In the genomic region with DNA sequence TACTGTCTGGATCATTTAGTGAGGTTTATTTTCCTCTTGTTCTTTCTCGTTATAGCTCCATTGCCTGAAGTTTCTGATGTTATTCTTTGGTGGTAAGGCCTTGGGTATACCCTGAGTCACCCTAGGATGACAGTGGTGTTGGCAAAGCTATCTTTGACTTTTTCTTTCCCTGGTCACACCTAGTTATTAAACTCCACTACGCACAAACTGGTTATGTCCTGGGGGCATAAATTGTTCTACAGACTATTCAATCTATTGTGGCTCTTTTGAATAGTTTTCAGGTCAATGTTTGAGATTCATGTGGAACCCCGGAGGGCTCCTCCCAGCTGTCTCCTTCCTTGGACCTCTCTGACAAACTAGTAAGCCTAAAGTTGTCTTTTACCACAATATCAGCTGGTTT, we compare ENCODE assay signal across 22 cellular contexts.
"Had no signal": no experiment of that assay in that cellular context is flagged by ENCODE, and none has a peak within 500 bp of the region (broad histone marks: within the 10 kb centered on the region; RNA-seq: fewer than 3 reads in every experiment).

No MANE protein-coding gene starts in this region.

- H3K36me3 Mint-ChIP-seq: activated naive CD4-positive, alpha-beta T cell treated with anti-CD3 and anti-CD28 coated beads, Interleukin-2, amount 10 ng/mL, durations not matched to agents 7 days and 5 days had no signal

- ATAC-seq: activated CD4-positive, CD25-positive, alpha-beta regulatory T cell treated with anti-CD3 and anti-CD28 coated beads, Interleukin-2, amount 50 U/mL, for 24 hours; activated T-cell treated with anti-CD3 and anti-CD28 coated beads, Interleukin-2, amount 50 U/mL, for 72 hours; gastrocnemius medialis; natural killer cell treated with Interleukin-12 subunit alpha and Interleukin-12 subunit beta and Interleukin-15 and Interleukin-18, amount 100 ng/mL, for 72 hours had no signal

- H3K4me3 Mint-ChIP-seq: activated CD4-positive, alpha-beta memory T cell treated with anti-CD3 and anti-CD28 coated beads, Interleukin-2, amount 10 ng/mL, durations not matched to agents 7 days and 5 days; activated CD4-positive, alpha-beta T cell treated with anti-CD3 and anti-CD28 coated beads, Interleukin-2, amount 10 ng/mL, durations not matched to agents 24 days and 14 days; activated naive CD4-positive, alpha-beta T cell treated with anti-CD3 and anti-CD28 coated beads, Interleukin-2, amount 10 ng/mL, durations not matched to agents 7 days and 5 days; activated T-cell treated with anti-CD3 and anti-CD28 coated beads, Interleukin-2, amount 50 U/mL, for 72 hours; dendritic cell treated with granulocyte-macrophage colony-stimulating factor and Interleukin-4, amounts not matched to agents 40 ng/mL and 50 ng/mL, for 4 days; natural killer cell treated with Interleukin-12 subunit alpha and Interleukin-12 subunit beta and Interleukin-15 and Interleukin-18, amount 100 ng/mL, for 72 hours had no signal

- H3K9me3 ChIP-seq: esophagus muscularis mucosa, gastrocnemius medialis, thoracic aorta, upper lobe of left lung had no signal

- DNase-seq: activated CD4-positive, alpha-beta memory T cell treated with anti-CD3 and anti-CD28 coated beads, Interleukin-2, amount 10 ng/mL, durations not matched to agents 7 days and 5 days; activated CD4-positive, alpha-beta T cell treated with anti-CD3 and anti-CD28 coated beads, Interleukin-2, amount 10 ng/mL, durations not matched to agents 24 days and 14 days; activated effector memory CD4-positive, alpha-beta T cell treated with Interleukin-2 at 50 U/mL for 16 hours; activated naive CD4-positive, alpha-beta T cell treated with anti-CD3 and anti-CD28 coated beads, Interleukin-2, amount 10 ng/mL, durations not matched to agents 7 days and 5 days; activated T-cell treated with anti-CD3 and anti-CD28 coated beads, Interleukin-2, amount 50 U/mL, for 72 hours; amygdala; caudate nucleus; effector CD4-positive, alpha-beta T cell; gastrocnemius medialis; hippocampal formation; left ventricle myocardium inferior; midbrain; spleen; stimulated activated CD4-positive, alpha-beta T cell treated with anti-CD3 and anti-CD28 coated beads, Interleukin-4, amount 100 ng/mL, for 1 hour; stimulated activated naive CD4-positive, alpha-beta T cell treated with Interleukin-2 at 50 U/mL for 16 hours; upper lobe of left lung had no signal

- H3K9me3 Mint-ChIP-seq: activated CD4-positive, alpha-beta memory T cell treated with anti-CD3 and anti-CD28 coated beads, Interleukin-2, amount 10 ng/mL, durations not matched to agents 7 days and 5 days; activated CD4-positive, alpha-beta T cell treated with anti-CD3 and anti-CD28 coated beads, Interleukin-2, amount 10 ng/mL, durations not matched to agents 24 days and 14 days; activated naive CD4-positive, alpha-beta T cell treated with anti-CD3 and anti-CD28 coated beads, Interleukin-2, amount 10 ng/mL, durations not matched to agents 7 days and 5 days; natural killer cell treated with Interleukin-12 subunit alpha and Interleukin-12 subunit beta and Interleukin-15 and Interleukin-18, amount 100 ng/mL, for 72 hours had no signal

- H3K36me3 ChIP-seq: esophagus muscularis mucosa, gastrocnemius medialis, left ventricle myocardium inferior, spleen, thoracic aorta, upper lobe of left lung had no signal

- H3K27me3 ChIP-seq: esophagus muscularis mucosa, gastrocnemius medialis, upper lobe of left lung had no signal

- H3K4me1 ChIP-seq: esophagus muscularis mucosa, gastrocnemius medialis, left ventricle myocardium inferior, spleen, upper lobe of left lung had no signal

- H3K4me1 Mint-ChIP-seq: activated CD4-positive, alpha-beta memory T cell treated with anti-CD3 and anti-CD28 coated beads, Interleukin-2, amount 10 ng/mL, durations not matched to agents 7 days and 5 days; activated CD4-positive, alpha-beta T cell treated with anti-CD3 and anti-CD28 coated beads, Interleukin-2, amount 10 ng/mL, durations not matched to agents 24 days and 14 days; activated naive CD4-positive, alpha-beta T cell treated with anti-CD3 and anti-CD28 coated beads, Interleukin-2, amount 10 ng/mL, durations not matched to agents 7 days and 5 days had no signal

- H3K27ac ChIP-seq: esophagus muscularis mucosa, gastrocnemius medialis, left ventricle myocardium inferior, spleen, thoracic aorta, upper lobe of left lung had no signal

- H3K27ac Mint-ChIP-seq: activated CD4-positive, alpha-beta memory T cell treated with anti-CD3 and anti-CD28 coated beads, Interleukin-2, amount 10 ng/mL, durations not matched to agents 7 days and 5 days; activated CD4-positive, alpha-beta T cell treated with anti-CD3 and anti-CD28 coated beads, Interleukin-2, amount 10 ng/mL, durations not matched to agents 24 days and 14 days; activated naive CD4-positive, alpha-beta T cell treated with anti-CD3 and anti-CD28 coated beads, Interleukin-2, amount 10 ng/mL, durations not matched to agents 7 days and 5 days; activated T-cell treated with anti-CD3 and anti-CD28 coated beads, Interleukin-2, amount 50 U/mL, for 72 hours; dendritic cell treated with granulocyte-macrophage colony-stimulating factor and Interleukin-4, amounts not matched to agents 40 ng/mL and 50 ng/mL, for 4 days; natural killer cell treated with Interleukin-12 subunit alpha and Interleukin-12 subunit beta and Interleukin-15 and Interleukin-18, amount 100 ng/mL, for 72 hours; progenitor cell of endocrine pancreas had no signal

- H3K4me3 ChIP-seq: esophagus muscularis mucosa, gastrocnemius medialis, left ventricle myocardium inferior, spleen, thoracic aorta, upper lobe of left lung had no signal
